ENCODE assay signal across 21 cellular contexts in the genomic region with DNA sequence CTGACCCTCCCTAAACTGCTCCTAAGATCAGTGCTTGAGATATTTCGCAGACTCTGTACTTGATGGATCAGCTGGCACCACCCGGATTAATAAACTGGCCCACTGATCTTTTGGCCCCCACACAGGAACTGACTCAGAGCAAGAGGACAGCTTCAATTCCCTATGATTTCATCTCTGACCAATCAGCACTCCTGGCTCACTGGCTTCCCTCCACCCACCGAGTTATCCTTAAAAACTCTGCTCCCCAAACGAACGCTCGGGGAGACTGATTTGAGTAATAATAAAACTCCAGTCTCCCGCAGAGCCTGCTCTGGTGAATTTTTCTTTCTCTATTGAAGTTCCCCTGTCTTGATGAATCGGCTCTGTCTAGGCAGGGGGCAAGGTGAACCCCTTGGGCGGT. TPM values are rescaled to one million over a fixed set of nuclear protein-coding genes. Genes with fewer than 3 reads are reported as not detected.
DNase-seq lines count a peak whose midpoint lies in the region; ATAC-seq and TF ChIP-seq lines count a peak whose summit lies in the region.
"Had no signal": no experiment of that assay in that cellular context is flagged by ENCODE, and none has a peak within 500 bp of the region (broad histone marks: within the 10 kb centered on the region; RNA-seq: fewer than 3 reads in every experiment).

No MANE protein-coding gene starts in this region.

- H3K18ac ChIP-seq in mesenchymal stem cell (ENCODE audit: low read depth in 1 of 2, low read length in 2 of 2), result no peak overlapping the region

- H4K8ac ChIP-seq in mesenchymal stem cell (ENCODE audit: low read length), result no peak overlapping the region

- no peak overlapping the region for H2BK15ac ChIP-seq in mesenchymal stem cell (ENCODE audit: low read depth, poor library complexity, severe bottlenecking)

- no peaks in the 10 kb centered on the region for H3K27me3 ChIP-seq in SJSA1 (replicated peaks)
- no peaks in the 10 kb centered on the region for H3K27me3 ChIP-seq in mesenchymal stem cell (ENCODE audit: control insufficient read depth in 1 of 2, insufficient read depth in 1 of 2, low read length in 2 of 2)
- no peaks in the 10 kb centered on the region for H3K27me3 ChIP-seq in tibial artery
- H3K27me3 ChIP-seq: esophagus muscularis mucosa, right lobe of liver, uterus had no signal

- ATAC-seq in HG03045 (IDR thresholded peaks at IDR 0.05; ENCODE audit: unreplicated experiment), result no peak
- ATAC-seq: CD8-positive, alpha-beta T cell; right lobe of liver had no signal

- H2AFZ ChIP-seq in mesenchymal stem cell (ENCODE audit: low read depth, low read length), result no peak overlapping the region

- H3K9ac ChIP-seq in mesenchymal stem cell (ENCODE audit: low read length), result peak overlapping the region; percentile 67

- H3K4ac ChIP-seq in mesenchymal stem cell (ENCODE audit: low read depth in 1 of 2, low read length in 2 of 2), result no peak overlapping the region

- 63% methylated on average over 8 of the region's 9 CpGs for WGBS in mesenchymal stem cell

- H3K23ac ChIP-seq in mesenchymal stem cell (ENCODE audit: low read length in 2 of 2), result no peak overlapping the region

- intact Hi-C loops in tibial artery (cut with DNase I; ENCODE audit: low total_unique reads), result no loop called here

- no peak overlapping the region for H2AK5ac ChIP-seq in mesenchymal stem cell (ENCODE audit: low read length, severe bottlenecking)

- peak; percentile 17 for DNase-seq in ELF-1 (ENCODE audit: low read depth, low spot score)
- DNase-seq in SJSA1 (ENCODE audit: low read depth in 1 of 2, low spot score in 2 of 2), result peak in 1 of 2 experiments; percentile 37
- DNase-seq in choroid plexus epithelial cell (ENCODE audit: low read depth), result peak; percentile 59
- peak; percentile 23 for DNase-seq in mesenchymal stem cell
- no peak for DNase-seq in tibial artery
- DNase-seq in UCSD-AML1 (lab: John Stamatoyannopoulos, UW; ENCODE audit: unreplicated experiment), result no peak
- DNase-seq in GDM1 (lab: John Stamatoyannopoulos, UW), result no peak
- DNase-seq: activated T-cell treated with anti-CD3 and anti-CD28 coated beads, Interleukin-2, amount 50 U/mL, for 1 hour; CD8-positive, alpha-beta T cell; DND-41; kidney; NCI-H524 treated with DMSO at 0.1 percent for 48 hours; nucleus accumbens; right lobe of liver; SIG-M5; stimulated activated CD4-positive, alpha-beta T cell treated with anti-CD3 and anti-CD28 coated beads, Interleukin-1b, Interleukin-23, amount 100 ng/mL, for 48 hours; T-helper 9 cell had no signal

- no peaks in the 10 kb centered on the region for H3K9me3 ChIP-seq in SJSA1 (replicated peaks)
- no peaks in the 10 kb centered on the region for H3K9me3 ChIP-seq in mesenchymal stem cell (ENCODE audit: control insufficient read depth, low read length)
- H3K9me3 ChIP-seq in tibial artery, result peaks cover 0 to 5% (median 0%) of the 10 kb centered on the region in 3 donors
- H3K9me3 ChIP-seq: esophagus muscularis mucosa, right lobe of liver, uterus had no signal

- no peak overlapping the region for H4K91ac ChIP-seq in mesenchymal stem cell (ENCODE audit: low read length)

- H3K4me2 ChIP-seq in mesenchymal stem cell (ENCODE audit: low read length, poor library complexity, severe bottlenecking), result no peak overlapping the region

- no peak overlapping the region for H3K14ac ChIP-seq in mesenchymal stem cell (ENCODE audit: low read length in 2 of 2)

- TF ChIP-seq CTCF in choroid plexus epithelial cell (conservative IDR thresholded peaks at IDR 0.05; ENCODE audit: low read depth, low read length) (no peak), tibial artery (IDR thresholded peaks at IDR 0.05) (no peak)

- no peaks in the 10 kb centered on the region for H3K79me1 ChIP-seq in mesenchymal stem cell (replicated peaks; ENCODE audit: low read length, poor library complexity, severe bottlenecking)

- peak overlapping the region; percentile 16; the same call in 1 of the 2 replicates for H3K27ac ChIP-seq in SJSA1
- no peak overlapping the region for H3K27ac ChIP-seq in mesenchymal stem cell (ENCODE audit: low read length, poor library complexity, severe bottlenecking)
- no peak overlapping the region for H3K27ac ChIP-seq in tibial artery
- H3K27ac ChIP-seq: right lobe of liver, uterus had no signal

- H3K4me1 ChIP-seq in SJSA1 (replicated peaks), result peaks cover 57% of the 10 kb centered on the region
- peaks cover 2% of the 10 kb centered on the region for H3K4me1 ChIP-seq in mesenchymal stem cell (ENCODE audit: control insufficient read depth, insufficient read depth, low read depth, low read length)
- H3K4me1 ChIP-seq in tibial artery, result peaks cover 0 to 12% (median 4%) of the 10 kb centered on the region in 4 donors
- H3K4me1 ChIP-seq: uterus had no signal

- H3K4me3 ChIP-seq in SJSA1 (no peak overlapping the region), choroid plexus epithelial cell (ENCODE audit: low read depth, low read length) (no peak overlapping the region), mesenchymal stem cell (ENCODE audit: insufficient read depth in 1 of 2, low read depth in 1 of 2, low read length in 2 of 2) (peak overlapping the region in 1 of 2 experiments; percentile 21), tibial artery (no peak overlapping the region)
- H3K4me3 ChIP-seq: esophagus muscularis mucosa, right lobe of liver, uterus had no signal

- no peak overlapping the region for H2BK12ac ChIP-seq in mesenchymal stem cell (ENCODE audit: low read length in 2 of 2)

- H3K36me3 ChIP-seq in SJSA1, result no peaks in the 10 kb centered on the region
- H3K36me3 ChIP-seq in mesenchymal stem cell (ENCODE audit: control insufficient read depth in 1 of 2, insufficient read depth in 2 of 2, low read depth in 1 of 2, low read length in 2 of 2), result no peaks in the 10 kb centered on the region
- H3K36me3 ChIP-seq in tibial artery, result no peaks in the 10 kb centered on the region
- H3K36me3 ChIP-seq: esophagus muscularis mucosa, right lobe of liver, uterus had no signal

- H2BK120ac ChIP-seq in mesenchymal stem cell (ENCODE audit: low read depth, low read length), result no peak overlapping the region

- H2BK5ac ChIP-seq in mesenchymal stem cell (ENCODE audit: low read depth, low read length, poor library complexity, severe bottlenecking), result no peak overlapping the region

RNA-seq across cellular contexts. Expression of a gene that starts 36.5 kb away (rescaled TPM):
- not detected in 2 replicates for total RNA-seq in SJSA1 (2014; rRNA removed; shearing (Covaris generic))
- not detected for polyA plus RNA-seq in mesenchymal stem cell (2013, experiment 1 of 2)
- polyA plus RNA-seq in mesenchymal stem cell (2013, experiment 2 of 2), result not detected
- total RNA-seq: dermis microvascular lymphatic vessel endothelial cell had no signal

Comparison
In these comparisons a context has a peak if more than half of its experiments do, and no peak if none do; other contexts are left out.
1. DNase-seq: peak in ELF-1 (single experiment), choroid plexus epithelial cell (single experiment) and mesenchymal stem cell (single experiment); none in tibial artery (0 of 2), UCSD-AML1 (single experiment) and GDM1 (single experiment).